In genomic region chr11:73931039-73931645, GRCh38 we compare ENCODE assay signal across 8 cellular contexts. TPM values are rescaled to one million over a fixed set of nuclear protein-coding genes. Genes with fewer than 3 reads are reported as not detected.
DNase-seq lines count a peak whose midpoint lies in the region; ATAC-seq and TF ChIP-seq lines count a peak whose summit lies in the region.

No MANE protein-coding gene starts in this region.

- peak; percentile 54 for ATAC-seq in stimulated activated naive B cell treated with anti-CD40 and anti-IgM and Interleukin-4, amounts not matched to agents 10 μg/mL and 1 μg/mL and 100 μg/mL, for 72 hours (replicated peaks)
- ATAC-seq in effector memory CD8-positive, alpha-beta T cell (replicated peaks) = no peak
- no peak for ATAC-seq in HG02798 (IDR thresholded peaks at IDR 0.05; ENCODE audit: poor library complexity, unreplicated experiment)

- no peak overlapping the region for H3K4me3 ChIP-seq in AG10803 (ENCODE audit: low read length)

- H3K27ac Mint-ChIP-seq in activated CD4-positive, alpha-beta memory T cell treated with anti-CD3 and anti-CD28 coated beads for 36 hours = no peak overlapping the region
- H3K27ac Mint-ChIP-seq in stimulated activated naive B cell treated with anti-CD40 and anti-IgM and Interleukin-4, amounts not matched to agents 10 μg/mL and 1 μg/mL and 100 μg/mL, for 72 hours = no peak overlapping the region
- no peak overlapping the region for H3K27ac Mint-ChIP-seq in effector memory CD8-positive, alpha-beta T cell

- CTCF ChIA-PET in activated CD4-positive, alpha-beta memory T cell treated with anti-CD3 and anti-CD28 coated beads for 36 hours (lab: Charles Lee) = interaction anchor here (0.5 to 1.6 kb wide), 7 partner anchors 11 to 324 kb away, joined by 3 to 7 read pairs (median 3); no protein-coding TSS in a partner anchor

- POLR2A ChIA-PET in activated CD4-positive, alpha-beta memory T cell treated with anti-CD3 and anti-CD28 coated beads for 36 hours (lab: Charles Lee) = no interaction called here

- peak; percentile 62 for TF ChIP-seq CTCF in AG10803 (conservative IDR thresholded peaks at IDR 0.05; ENCODE audit: low read length)
- TF ChIP-seq CTCF in GM12873 (IDR thresholded peaks at IDR 0.05; ENCODE audit: insufficient read depth, low read depth, low read length, missing control alignments) = peak; percentile 35

- peaks cover 27% of the 10 kb centered on the region for H3K36me3 Mint-ChIP-seq in activated CD4-positive, alpha-beta memory T cell treated with anti-CD3 and anti-CD28 coated beads for 36 hours
- H3K36me3 Mint-ChIP-seq in stimulated activated naive B cell treated with anti-CD40 and anti-IgM and Interleukin-4, amounts not matched to agents 10 μg/mL and 1 μg/mL and 100 μg/mL, for 72 hours = peaks cover 29 to 44% of the 10 kb centered on the region in 2 donors
- peaks cover 28% of the 10 kb centered on the region for H3K36me3 Mint-ChIP-seq in effector memory CD8-positive, alpha-beta T cell (ENCODE audit: insufficient read depth)

- H3K27me3 Mint-ChIP-seq in activated CD4-positive, alpha-beta memory T cell treated with anti-CD3 and anti-CD28 coated beads for 36 hours = no peaks in the 10 kb centered on the region
- no peaks in the 10 kb centered on the region for H3K27me3 Mint-ChIP-seq in stimulated activated naive B cell treated with anti-CD40 and anti-IgM and Interleukin-4, amounts not matched to agents 10 μg/mL and 1 μg/mL and 100 μg/mL, for 72 hours
- H3K27me3 Mint-ChIP-seq in effector memory CD8-positive, alpha-beta T cell = no peaks in the 10 kb centered on the region

- H3K9me3 Mint-ChIP-seq in activated CD4-positive, alpha-beta memory T cell treated with anti-CD3 and anti-CD28 coated beads for 36 hours = no peaks in the 10 kb centered on the region
- H3K9me3 Mint-ChIP-seq in stimulated activated naive B cell treated with anti-CD40 and anti-IgM and Interleukin-4, amounts not matched to agents 10 μg/mL and 1 μg/mL and 100 μg/mL, for 72 hours = no peaks in the 10 kb centered on the region
- H3K9me3 Mint-ChIP-seq in effector memory CD8-positive, alpha-beta T cell = no peaks in the 10 kb centered on the region

- H3K4me1 Mint-ChIP-seq in activated CD4-positive, alpha-beta memory T cell treated with anti-CD3 and anti-CD28 coated beads for 36 hours (ENCODE audit: low read depth) = no peaks in the 10 kb centered on the region
- H3K4me1 Mint-ChIP-seq in stimulated activated naive B cell treated with anti-CD40 and anti-IgM and Interleukin-4, amounts not matched to agents 10 μg/mL and 1 μg/mL and 100 μg/mL, for 72 hours = no peaks in the 10 kb centered on the region
- no peaks in the 10 kb centered on the region for H3K4me1 Mint-ChIP-seq in effector memory CD8-positive, alpha-beta T cell (ENCODE audit: low read depth in 2 of 2)

- DNase-seq in AG10803 (ENCODE audit: low read depth) (peak; percentile 77), NCI-H2081 treated with DMSO at 0.1 percent for 48 hours (lab: John Stamatoyannopoulos, UW) (peak; percentile 40), hippocampal formation (lab: John Stamatoyannopoulos, UW) (peak; percentile 22 to 66)
- DNase-seq in activated CD4-positive, alpha-beta memory T cell treated with anti-CD3 and anti-CD28 coated beads for 36 hours = peak; percentile 13
- no peak for DNase-seq in stimulated activated naive B cell treated with anti-CD40 and anti-IgM and Interleukin-4, amounts not matched to agents 10 μg/mL and 1 μg/mL and 100 μg/mL, for 72 hours
- DNase-seq in effector memory CD8-positive, alpha-beta T cell = no peak

- intact Hi-C loops in activated CD4-positive, alpha-beta memory T cell treated with anti-CD3 and anti-CD28 coated beads for 36 hours (cut with micrococcal nuclease) = no loop called here

- H3K4me3 Mint-ChIP-seq in activated CD4-positive, alpha-beta memory T cell treated with anti-CD3 and anti-CD28 coated beads for 36 hours = no peak overlapping the region
- H3K4me3 Mint-ChIP-seq in stimulated activated naive B cell treated with anti-CD40 and anti-IgM and Interleukin-4, amounts not matched to agents 10 μg/mL and 1 μg/mL and 100 μg/mL, for 72 hours = no peak overlapping the region
- H3K4me3 Mint-ChIP-seq in effector memory CD8-positive, alpha-beta T cell = no peak overlapping the region

RNA-seq across cellular contexts. Expression of gene DNAJB13, which starts 19.7 kb away (rescaled TPM):
- under 1 TPM in 1 of 2 experiments, not detected in 1; 0.19 TPM for total RNA-seq in activated CD4-positive, alpha-beta memory T cell treated with anti-CD3 and anti-CD28 coated beads for 36 hours

RNA-seq across cellular contexts. Expression of gene UCP2, which starts 51.5 kb away (rescaled TPM):
- total RNA-seq in activated CD4-positive, alpha-beta memory T cell treated with anti-CD3 and anti-CD28 coated beads for 36 hours = 100 to 1,000 TPM; 461 to 471 TPM

RNA-seq across cellular contexts. Expression of gene PAAF1, which starts 54.3 kb away (rescaled TPM):
- total RNA-seq in activated CD4-positive, alpha-beta memory T cell treated with anti-CD3 and anti-CD28 coated beads for 36 hours = 10 to 100 TPM; 29.9 to 33.8 TPM

RNA-seq across cellular contexts. Expression of gene COA4, which starts 54.5 kb away (rescaled TPM):
- 10 to 100 TPM; 89.5 to 91.6 TPM for total RNA-seq in activated CD4-positive, alpha-beta memory T cell treated with anti-CD3 and anti-CD28 coated beads for 36 hours

Comparison
In these comparisons a context has a peak if more than half of its experiments do, and no peak if none do; other contexts are left out.
1. DNase-seq: peak in AG10803 (single experiment), NCI-H2081 treated with DMSO at 0.1 percent for 48 hours (single experiment), activated CD4-positive, alpha-beta memory T cell treated with anti-CD3 and anti-CD28 coated beads for 36 hours (single experiment) and hippocampal formation (2 of 2); none in stimulated activated naive B cell treated with anti-CD40 and anti-IgM and Interleukin-4, amounts not matched to agents 10 μg/mL and 1 μg/mL and 100 μg/mL, for 72 hours (single experiment) and effector memory CD8-positive, alpha-beta T cell (0 of 3).
2. ATAC-seq: peak in stimulated activated naive B cell treated with anti-CD40 and anti-IgM and Interleukin-4, amounts not matched to agents 10 μg/mL and 1 μg/mL and 100 μg/mL, for 72 hours (2 of 2); none in effector memory CD8-positive, alpha-beta T cell (single experiment) and HG02798 (single experiment).